In the genomic region with DNA sequence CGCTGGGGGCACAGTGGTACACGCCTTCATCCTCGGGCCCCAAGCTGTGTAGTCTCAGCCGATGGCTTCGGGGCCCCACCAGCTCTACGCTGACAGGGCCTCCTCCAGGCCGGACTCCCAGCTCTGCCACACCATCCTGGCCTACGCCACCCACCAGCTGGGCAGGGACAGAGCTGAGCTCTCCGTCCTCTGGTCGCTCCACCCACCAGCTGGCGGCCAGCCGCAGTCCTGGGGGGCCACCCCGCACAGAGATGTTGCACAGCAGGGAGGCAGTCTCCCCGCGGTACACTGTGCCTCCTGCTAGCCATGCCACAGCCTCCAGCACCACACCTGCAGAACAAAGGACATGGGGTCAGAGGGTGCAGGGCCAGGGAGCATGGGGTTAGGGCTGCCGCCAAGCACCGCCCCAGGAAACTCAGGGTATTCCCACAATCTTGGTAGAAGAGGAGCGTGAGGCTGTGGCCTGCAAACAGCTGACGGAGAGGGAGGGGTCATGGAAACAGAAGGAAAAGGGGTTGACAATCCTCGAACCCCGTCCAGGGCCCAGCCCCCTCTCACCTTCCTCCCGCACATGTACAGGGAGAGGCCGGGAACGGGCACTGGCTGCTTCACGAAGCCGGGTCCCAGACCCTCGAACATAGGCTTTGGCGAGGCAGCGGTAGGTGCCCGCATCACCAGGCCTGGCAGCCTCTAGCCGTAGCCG, we compare ENCODE assay signal across 19 cellular contexts. TPM values are rescaled to one million over a fixed set of nuclear protein-coding genes. Genes with fewer than 3 reads are reported as not detected.
DNase-seq lines count a peak whose midpoint lies in the region; ATAC-seq and TF ChIP-seq lines count a peak whose summit lies in the region.
"Had no signal": no experiment of that assay in that cellular context is flagged by ENCODE, and none has a peak within 500 bp of the region (broad histone marks: within the 10 kb centered on the region; RNA-seq: fewer than 3 reads in every experiment).

No MANE protein-coding gene starts in this region.

- intact Hi-C loops in MCF 10A (cut with micrococcal nuclease) = no loop called here
- intact Hi-C loops in mammary epithelial cell (cut with micrococcal nuclease) = no loop called here
- intact Hi-C loops in upper lobe of right lung (cut with DNase I) = no loop called here

- H3K36me3 ChIP-seq in mammary epithelial cell (ENCODE audit: insufficient read depth, low read length) (no peaks in the 10 kb centered on the region), upper lobe of right lung (peaks cover 35% of the 10 kb centered on the region)

- dilution Hi-C loops in mammary epithelial cell (cut with HindIII; ENCODE audit: low sequenced_read_pairs) = no loop called here

- in situ Hi-C loops in mammary epithelial cell (cut with MboI; ENCODE audit: low sequenced_read_pairs in 2 of 2) = loop anchor here in 1 of 2 donors (25.0 kb wide), 1 partner anchor 320 kb away; a partner anchor contains a TSS

- POLR2A ChIA-PET in MCF 10A (lab: Yijun Ruan, JAX) = no interaction called here

- no peak for ATAC-seq in upper lobe of right lung
- ATAC-seq: CD8-positive, alpha-beta T cell; HCT116 had no signal

- H3K4me2 ChIP-seq in mammary epithelial cell (ENCODE audit: insufficient read depth, low read depth, low read length) = no peak overlapping the region

- no peaks in the 10 kb centered on the region for H3K27me3 Mint-ChIP-seq in MCF 10A (ENCODE audit: insufficient read depth, unreplicated experiment)

- H3K9me3 Mint-ChIP-seq in MCF 10A (ENCODE audit: unreplicated experiment) = no peaks in the 10 kb centered on the region
- H3K9me3 Mint-ChIP-seq: CD8-positive, alpha-beta T cell had no signal

- no peaks in the 10 kb centered on the region for H4K20me1 ChIP-seq in mammary epithelial cell (ENCODE audit: insufficient read depth, low read length)

- CTCF ChIA-PET in MCF 10A (lab: Yijun Ruan, JAX) (interaction anchor here (1.8 to 37.7 kb wide), 2 partner anchors 34 to 127 kb away, joined by 5 to 1546 read pairs; a partner anchor contains a TSS), mammary epithelial cell (lab: Charles Lee; ENCODE audit: low non-redundant PET) (no interaction called here)

- H3K27me3 ChIP-seq in mammary epithelial cell (ENCODE audit: insufficient read depth, low read length) (no peaks in the 10 kb centered on the region), upper lobe of right lung (no peaks in the 10 kb centered on the region)

- H3K4me1 Mint-ChIP-seq in MCF 10A (ENCODE audit: insufficient read depth, unreplicated experiment) = peaks cover 19% of the 10 kb centered on the region

- peaks cover 14% of the 10 kb centered on the region for H3K4me1 ChIP-seq in mammary epithelial cell (ENCODE audit: insufficient read depth, low read length)
- peaks cover 15% of the 10 kb centered on the region for H3K4me1 ChIP-seq in upper lobe of right lung

- DNase-seq in MCF 10A (ENCODE audit: unreplicated experiment) (no peak), mammary epithelial cell (no peak), occipital lobe (lab: John Stamatoyannopoulos, UW) (peak; percentile 61), upper lobe of right lung (peak; percentile 57), NCI-H187 (lab: John Stamatoyannopoulos, UW) (no peak), KG1 (lab: John Stamatoyannopoulos, UW) (no peak), AG08396 (ENCODE audit: low spot score) (no peak)
- DNase-seq: CD8-positive, alpha-beta T cell; DMS79; Karpas-422; NCI-H1105 treated with DMSO at 0.1 percent for 48 hours; NCI-H187 treated with DMSO at 0.1 percent for 48 hours; NCI-H526 treated with DMSO at 0.1 percent for 48 hours; Right ventricle myocardium superior had no signal

- H3K27ac Mint-ChIP-seq in MCF 10A (ENCODE audit: low read depth, unreplicated experiment) = peak overlapping the region; percentile 85
- H3K27ac Mint-ChIP-seq: CD8-positive, alpha-beta T cell had no signal

- H3K4me3 Mint-ChIP-seq in MCF 10A (ENCODE audit: unreplicated experiment) = no peak overlapping the region
- H3K4me3 Mint-ChIP-seq: CD8-positive, alpha-beta T cell had no signal

- H3K9me3 ChIP-seq in mammary epithelial cell (replicated peaks; ENCODE audit: insufficient read depth, low read length) (no peaks in the 10 kb centered on the region), upper lobe of right lung (no peaks in the 10 kb centered on the region)

- H3K27ac ChIP-seq in mammary epithelial cell (ENCODE audit: insufficient read depth, low read depth, low read length) (no peak overlapping the region), cingulate gyrus (ENCODE audit: low read depth, low read length) (peak overlapping the region; percentile 83), upper lobe of right lung (no peak overlapping the region)
- H3K27ac ChIP-seq: 22Rv1 had no signal

- H3K36me3 Mint-ChIP-seq in MCF 10A (ENCODE audit: insufficient read depth, unreplicated experiment) = peaks cover 15% of the 10 kb centered on the region

- 97% methylated on average over 24 of the region's 32 CpGs for WGBS in mammary epithelial cell (ENCODE audit: low coverage, missing lambda C conversion rate)

- H2AFZ ChIP-seq in mammary epithelial cell (ENCODE audit: low read depth, low read length) = no peak overlapping the region

- TF ChIP-seq CTCF in MCF 10A (IDR thresholded peaks at IDR 0.05; ENCODE audit: unreplicated experiment) (no peak), mammary epithelial cell (conservative IDR thresholded peaks at IDR 0.05 in 1 of 2, IDR thresholded peaks at IDR 0.05 in 1 of 2; ENCODE audit: extremely low read depth in 1 of 2, insufficient read depth in 1 of 2, low read depth in 1 of 2, low read length in 2 of 2) (no peak), upper lobe of right lung (IDR thresholded peaks at IDR 0.05) (no peak)

- H3K9ac ChIP-seq in mammary epithelial cell (ENCODE audit: insufficient read depth, low read length) = no peak overlapping the region

- H3K79me2 ChIP-seq in mammary epithelial cell (ENCODE audit: insufficient read depth, low read length) = peaks cover 6% of the 10 kb centered on the region

- BruUV-seq in MCF 10A (replicated peaks; lab: Mats Ljungman, UMichigan) (no TSS peak), mammary epithelial cell (replicated peaks; lab: Mats Ljungman, UMichigan) (no TSS peak)

- H3K4me3 ChIP-seq in mammary epithelial cell (replicated peaks in 1 of 3; ENCODE audit: insufficient read depth in 1 of 3, low read depth in 2 of 3, low read length in 3 of 3) (no peak overlapping the region), upper lobe of right lung (no peak overlapping the region)

RNA-seq across cellular contexts. Expression of a gene that starts 5.9 kb away (rescaled TPM):
- total RNA-seq in MCF 10A (2022) (13.8 and 19.7 TPM in 2 replicates), mammary epithelial cell (10 to 100 TPM; 28.7 to 34.2 TPM), occipital lobe (49.8 TPM), upper lobe of right lung (37.5 TPM)
- 22.8 TPM for polyA plus RNA-seq in mammary epithelial cell
- polyA minus RNA-seq in mammary epithelial cell = 23.9 TPM

RNA-seq across cellular contexts. Expression of a gene that starts 11.2 kb away (rescaled TPM):
- total RNA-seq in MCF 10A (2022) (0.07 TPM in 1 of 2 replicates, not detected in the other), mammary epithelial cell (not detected), occipital lobe (14.7 TPM), upper lobe of right lung (not detected)
- not detected for polyA plus RNA-seq in mammary epithelial cell
- polyA minus RNA-seq in mammary epithelial cell = not detected
- total RNA-seq: CD8-positive, alpha-beta T cell; Right ventricle myocardium superior had no signal
- polyA plus RNA-seq: AG04450, BJ had no signal

RNA-seq across cellular contexts. Expression of a gene that starts 22.6 kb away (rescaled TPM):
- total RNA-seq in MCF 10A (2022) (not detected in 2 replicates), mammary epithelial cell (not detected), occipital lobe (1.6 TPM), upper lobe of right lung (not detected)
- not detected for polyA plus RNA-seq in mammary epithelial cell
- not detected for polyA minus RNA-seq in mammary epithelial cell
- total RNA-seq: CD8-positive, alpha-beta T cell had no signal
- polyA plus RNA-seq: AG04450, BJ had no signal

RNA-seq across cellular contexts. Expression of a gene that starts 23.0 kb away (rescaled TPM):
- total RNA-seq in MCF 10A (2022) = 0.07 TPM in 1 of 2 replicates, not detected in the other
- total RNA-seq in mammary epithelial cell = under 1 TPM in 1 of 2 donors, not detected in 1; under 0.01 TPM
- not detected for polyA plus RNA-seq in mammary epithelial cell
- polyA minus RNA-seq in mammary epithelial cell = not detected
- total RNA-seq in occipital lobe = 47.1 TPM
- total RNA-seq in upper lobe of right lung = 5.6 TPM
- total RNA-seq: CD8-positive, alpha-beta T cell had no signal

RNA-seq across cellular contexts. Expression of a gene that starts 58.9 kb away (rescaled TPM):
- total RNA-seq in MCF 10A (2022) (not detected in 2 replicates), mammary epithelial cell (under 1 TPM in 1 of 2 donors, not detected in 1; under 0.01 TPM), occipital lobe (0.31 TPM), upper lobe of right lung (0.96 TPM)
- polyA plus RNA-seq in mammary epithelial cell = not detected
- not detected for polyA minus RNA-seq in mammary epithelial cell
- total RNA-seq: CD8-positive, alpha-beta T cell had no signal
- polyA plus RNA-seq: AG04450, BJ had no signal

Comparison
In these comparisons a context has a peak if more than half of its experiments do, and no peak if none do; other contexts are left out.
1. DNase-seq: peak in occipital lobe (single experiment) and upper lobe of right lung (single experiment); none in MCF 10A (single experiment), mammary epithelial cell (single experiment), NCI-H187 (0 of 2), KG1 (single experiment) and AG08396 (single experiment).
2. RNA of a gene that starts 11.2 kb away (total RNA-seq): 14.7 TPM in occipital lobe (single experiment); 0.07 TPM in MCF 10A, not detected in mammary epithelial cell and not detected in upper lobe of right lung (single experiment); every median in the first group is over 10 times any median in the second.